Comparison of ENCODE assay signal across 17 cellular contexts in the genomic region with DNA sequence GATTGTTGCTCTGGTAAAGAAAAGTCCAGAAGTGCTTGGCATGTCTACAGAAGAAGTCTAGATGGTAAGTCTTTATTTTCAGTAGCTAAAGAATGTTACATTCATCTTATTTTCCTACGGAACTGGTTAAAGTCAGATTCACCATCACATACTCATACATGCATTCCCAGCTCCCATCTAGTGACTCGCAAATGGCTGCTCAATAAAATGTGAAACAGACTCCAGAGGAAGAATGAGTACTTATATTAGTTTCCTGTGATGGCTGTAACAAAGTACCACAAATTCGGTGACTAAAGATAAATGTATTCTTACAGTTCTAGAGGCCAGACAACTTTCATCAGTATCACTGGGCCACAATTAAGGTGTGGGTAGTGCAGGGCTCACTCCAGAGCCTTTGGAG.
"Had no signal": no experiment of that assay in that cellular context is flagged by ENCODE, and none has a peak within 500 bp of the region (broad histone marks: within the 10 kb centered on the region; RNA-seq: fewer than 3 reads in every experiment).

No MANE protein-coding gene starts in this region.

- H3K27ac ChIP-seq: coronary artery, gastrocnemius medialis, heart right ventricle, psoas muscle, right lobe of liver, tibial artery had no signal

- H3K9me3 ChIP-seq: gastrocnemius medialis, heart right ventricle, psoas muscle, right lobe of liver, tibial artery had no signal

- H3K27me3 Mint-ChIP-seq: naive B cell had no signal

- H3K36me3 ChIP-seq: gastrocnemius medialis, heart right ventricle, right lobe of liver, tibial artery had no signal

- H3K27ac Mint-ChIP-seq: naive B cell; nephron progenitor cell; stimulated activated effector memory CD8-positive, alpha-beta T cell treated with anti-CD3 and anti-CD28 coated beads, Interleukin-12 subunit alpha, Interleukin-12 subunit beta, amount 100 ng/mL, for 72 hours had no signal

- H3K27me3 ChIP-seq: gastrocnemius medialis, heart right ventricle, right lobe of liver, tibial artery had no signal

- H3K4me3 ChIP-seq: coronary artery, gastrocnemius medialis, heart right ventricle, psoas muscle, right lobe of liver, tibial artery had no signal

- H3K9me3 Mint-ChIP-seq: nephron progenitor cell; stimulated activated effector memory CD8-positive, alpha-beta T cell treated with anti-CD3 and anti-CD28 coated beads, Interleukin-12 subunit alpha, Interleukin-12 subunit beta, amount 100 ng/mL, for 72 hours had no signal

- H3K4me3 Mint-ChIP-seq: nephron progenitor cell; stimulated activated effector memory CD8-positive, alpha-beta T cell treated with anti-CD3 and anti-CD28 coated beads, Interleukin-12 subunit alpha, Interleukin-12 subunit beta, amount 100 ng/mL, for 72 hours had no signal

- DNase-seq: effector CD8-positive, alpha-beta T cell; gastrocnemius medialis; heart right ventricle; hypothalamus; kidney glomerular epithelial cell; mesendoderm; naive B cell; nephron progenitor cell; psoas muscle; retina; right lobe of liver; stimulated activated CD4-positive, alpha-beta T cell treated with anti-CD3 and anti-CD28 coated beads, Interleukin-4, amount 100 ng/mL, for 1 hour; stimulated activated CD8-positive, alpha-beta memory T cell treated with anti-CD3 and anti-CD28 coated beads, Interleukin-4, amount 100 ng/mL, for 48 hours; stimulated activated naive CD8-positive, alpha-beta T cell treated with anti-CD3 and anti-CD28 coated beads, Interleukin-15, Interleukin-2, amounts not matched to agents 100 U/mL and 50 U/mL, for 24 hours; tibial artery had no signal

- H3K4me1 Mint-ChIP-seq: naive B cell; stimulated activated effector memory CD8-positive, alpha-beta T cell treated with anti-CD3 and anti-CD28 coated beads, Interleukin-12 subunit alpha, Interleukin-12 subunit beta, amount 100 ng/mL, for 72 hours had no signal

- ATAC-seq: gastrocnemius medialis; heart right ventricle; psoas muscle; right lobe of liver; stimulated activated naive CD8-positive, alpha-beta T cell treated with anti-CD3 and anti-CD28 coated beads, Interleukin-15, Interleukin-2, amounts not matched to agents 100 U/mL and 50 U/mL, for 24 hours had no signal

- H3K36me3 Mint-ChIP-seq: naive B cell; stimulated activated effector memory CD8-positive, alpha-beta T cell treated with anti-CD3 and anti-CD28 coated beads, Interleukin-12 subunit alpha, Interleukin-12 subunit beta, amount 100 ng/mL, for 72 hours had no signal

- H3K4me1 ChIP-seq: heart right ventricle, psoas muscle, right lobe of liver, tibial artery had no signal
